Comparison of ENCODE assay signal across 19 cellular contexts in the genomic region with DNA sequence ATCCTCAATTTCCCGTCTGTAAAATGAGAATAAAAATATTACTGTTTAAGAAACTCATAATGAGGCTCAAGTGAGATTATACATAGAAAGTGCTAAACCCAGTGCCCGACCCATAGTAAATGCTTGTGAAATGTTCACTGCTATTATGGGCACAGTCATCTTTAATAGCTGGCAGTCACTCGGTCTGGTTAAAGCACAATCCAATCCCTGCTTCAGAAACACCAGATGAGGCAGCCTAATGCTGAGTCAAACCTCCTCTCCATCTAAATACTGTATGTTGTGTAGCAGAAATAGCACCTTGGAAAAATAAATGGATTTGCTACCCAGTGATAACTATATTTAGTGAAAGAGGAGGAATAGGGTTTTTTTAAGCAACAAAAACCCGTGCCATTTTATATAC. TPM values are rescaled to one million over a fixed set of nuclear protein-coding genes. Genes with fewer than 3 reads are reported as not detected.
"Had no signal": no experiment of that assay in that cellular context is flagged by ENCODE, and none has a peak within 500 bp of the region (broad histone marks: within the 10 kb centered on the region; RNA-seq: fewer than 3 reads in every experiment).

No MANE protein-coding gene starts in this region.

- H3K9ac ChIP-seq: SK-N-SH had no signal

- H3K9me2 ChIP-seq: SK-N-SH had no signal

- DNase-seq: Karpas-422, KG1, MG63, NCI-H1092 treated with DMSO at 0.1 percent for 48 hours, NCI-H1417, NCI-H1436 treated with DMSO at 0.1 percent for 48 hours, NCI-H1694, NCI-H187 treated with DMSO at 0.1 percent for 48 hours, NCI-H2029 treated with DMSO at 0.1 percent for 48 hours, NCI-H2171 treated with DMSO at 0.1 percent for 48 hours, NCI-H345, NCI-H446 treated with DMSO at 0.1 percent for 48 hours, NCI-H510A treated with DMSO at 0.1 percent for 48 hours, NCI-H526, SHP77, SK-N-SH, SW 1271 had no signal

- H3K36me3 ChIP-seq: MG63 had no signal

- H3K27ac ChIP-seq: HL-60, RWPE1 had no signal

- H3K27me3 ChIP-seq: MG63 had no signal

- H3K4me2 ChIP-seq: SK-N-SH had no signal

- H3K4me3 ChIP-seq: MG63 had no signal

- H3K9me3 ChIP-seq: MG63, SK-N-SH had no signal

RNA-seq across cellular contexts. Expression of a gene that starts 14.5 kb away (rescaled TPM):
- polyA plus RNA-seq: SK-N-SH had no signal
